18 cellular contexts compared by ENCODE assay signal in the genomic region with DNA sequence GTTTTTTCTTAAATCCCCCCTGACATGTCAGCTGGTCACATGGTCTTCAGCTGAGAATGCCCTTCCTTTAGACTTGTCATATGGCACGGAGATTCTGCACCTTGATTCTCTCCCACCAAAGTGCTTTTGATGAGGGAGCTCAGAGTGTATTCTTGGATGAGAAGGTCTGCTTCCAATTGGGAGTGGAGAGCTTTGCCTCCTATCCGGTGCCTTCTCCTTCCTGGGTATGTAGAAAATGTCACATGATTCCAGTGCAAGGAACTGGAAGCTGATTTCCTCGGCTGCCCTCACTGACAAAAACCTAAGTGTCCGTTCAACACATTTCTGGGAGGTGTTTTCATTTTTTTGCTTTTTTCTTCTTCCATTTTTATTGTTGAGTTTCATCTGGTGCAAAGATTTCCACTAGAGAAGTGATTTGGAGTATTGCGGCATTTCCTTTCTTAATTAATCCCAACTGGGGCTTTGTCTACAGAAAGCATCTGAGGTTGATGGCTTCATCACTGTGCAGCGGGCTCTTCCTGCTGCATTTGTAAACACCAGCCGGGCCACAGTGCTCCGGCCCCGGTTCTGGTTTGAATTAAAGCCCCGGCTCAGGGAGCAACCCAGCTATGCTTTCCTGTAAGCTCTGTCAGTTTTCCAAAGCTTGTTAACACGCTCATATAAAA.
DNase-seq lines count a peak whose midpoint lies in the region; ATAC-seq and TF ChIP-seq lines count a peak whose summit lies in the region.
"Had no signal": no experiment of that assay in that cellular context is flagged by ENCODE, and none has a peak within 500 bp of the region (broad histone marks: within the 10 kb centered on the region; RNA-seq: fewer than 3 reads in every experiment).

No MANE protein-coding gene starts in this region.

- peaks cover 32% of the 10 kb centered on the region for H3F3A ChIP-seq in GM23248 (ENCODE audit: insufficient read depth)

- H3K9me3 ChIP-seq in GM23248 (ENCODE audit: low read depth) (no peaks in the 10 kb centered on the region), RWPE2 (ENCODE audit: severe bottlenecking) (no peaks in the 10 kb centered on the region)
- H3K9me3 ChIP-seq: body of pancreas, tibial artery had no signal

- H4K20me1 ChIP-seq in GM23248 (ENCODE audit: insufficient read depth), result no peaks in the 10 kb centered on the region

- H3K27me3 ChIP-seq in GM23248 (replicated peaks; ENCODE audit: insufficient read depth) (no peaks in the 10 kb centered on the region), RWPE2 (ENCODE audit: insufficient read depth, poor library complexity, severe bottlenecking) (no peaks in the 10 kb centered on the region)
- H3K27me3 ChIP-seq: body of pancreas had no signal

- ATAC-seq in RWPE2 (ENCODE audit: low read depth) (no peak), HG03045 (IDR thresholded peaks at IDR 0.05; ENCODE audit: unreplicated experiment) (no peak)
- ATAC-seq: effector memory CD8-positive, alpha-beta T cell; HepG2 had no signal

- 3% methylated on average over 11 of the region's 11 CpGs for WGBS in GM23248 (ENCODE audit: low coverage in 1 of 2, low lambda C conversion rate in 2 of 2, missing lambda C conversion rate in 2 of 2), 2 experiments

- H3K27ac ChIP-seq in GM23248 (peak overlapping the region; percentile 94), RWPE2 (ENCODE audit: poor library complexity, severe bottlenecking) (peak overlapping the region; percentile 13)
- H3K27ac ChIP-seq: body of pancreas, tibial artery had no signal

- H3K9me2 ChIP-seq in GM23248 (ENCODE audit: insufficient read depth), result no peaks in the 10 kb centered on the region

- DNase-seq in GM23248 (peak; percentile 84), RWPE2 (ENCODE audit: low spot score) (no peak), fibroblast of peridontal ligament (ENCODE audit: extremely low read depth) (peak; percentile 96), stromal cell of bone marrow (ENCODE audit: low read depth) (peak; percentile 13), NAMALWA (ENCODE audit: low spot score) (no peak), NCI-H2029 treated with DMSO at 0.1 percent for 48 hours (lab: John Stamatoyannopoulos, UW) (no peak)
- no peak for DNase-seq in activated CD4-positive, alpha-beta T cell treated with anti-CD3 and anti-CD28 coated beads for 4 hours
- DNase-seq: activated CD8-positive, alpha-beta memory T cell treated with anti-CD3 and anti-CD28 coated beads, Interleukin-2, amount 50 U/mL, for 48 hours; activated naive CD4-positive, alpha-beta T cell treated with Interleukin-2 at 50 U/mL for 16 hours; body of pancreas; effector memory CD8-positive, alpha-beta T cell; glutamatergic neuron; kidney glomerular epithelial cell; NCI-H1105; stimulated activated CD4-positive, alpha-beta T cell treated with anti-CD3 and anti-CD28 coated beads, Interleukin-1b, Interleukin-23, amount 100 ng/mL, for 48 hours; tibial artery had no signal

- H3K4me2 ChIP-seq in GM23248 (ENCODE audit: unreplicated experiment), result peak overlapping the region; percentile 82

- in situ Hi-C loops in GM23248 (cut with MboI), result no loop called here

- H3K4me1 ChIP-seq in GM23248 (ENCODE audit: insufficient read depth) (peaks cover 20% of the 10 kb centered on the region), RWPE2 (ENCODE audit: insufficient read depth, poor library complexity, severe bottlenecking) (peaks cover 14% of the 10 kb centered on the region)
- H3K4me1 ChIP-seq: body of pancreas, tibial artery had no signal

- peak overlapping the region; percentile 81 for H3K9ac ChIP-seq in GM23248

- peak overlapping the region; percentile 74 for H2AFZ ChIP-seq in GM23248

- H3K79me2 ChIP-seq in GM23248 (ENCODE audit: insufficient read depth), result no peaks in the 10 kb centered on the region

- H3K36me3 ChIP-seq in GM23248 (ENCODE audit: low read depth) (no peaks in the 10 kb centered on the region), RWPE2 (ENCODE audit: low read depth) (no peaks in the 10 kb centered on the region)
- H3K36me3 ChIP-seq: tibial artery had no signal

- H3K4me3 ChIP-seq in GM23248, result peak overlapping the region; percentile 65
- no peak overlapping the region for H3K4me3 ChIP-seq in RWPE2 (ENCODE audit: severe bottlenecking)
- H3K4me3 ChIP-seq: body of pancreas, tibial artery had no signal

- TF ChIP-seq CTCF in RWPE2 (IDR thresholded peaks at IDR 0.05; ENCODE audit: poor library complexity, severe bottlenecking), result no peak

Comparison
In these comparisons a context has a peak if more than half of its experiments do, and no peak if none do; other contexts are left out.
1. DNase-seq: peak in GM23248 (single experiment), fibroblast of peridontal ligament (single experiment) and stromal cell of bone marrow (single experiment); none in RWPE2 (single experiment), activated CD4-positive, alpha-beta T cell treated with anti-CD3 and anti-CD28 coated beads for 4 hours (0 of 2), NAMALWA (single experiment) and NCI-H2029 treated with DMSO at 0.1 percent for 48 hours (single experiment).